32 cellular contexts compared by ENCODE assay signal in the genomic region with DNA sequence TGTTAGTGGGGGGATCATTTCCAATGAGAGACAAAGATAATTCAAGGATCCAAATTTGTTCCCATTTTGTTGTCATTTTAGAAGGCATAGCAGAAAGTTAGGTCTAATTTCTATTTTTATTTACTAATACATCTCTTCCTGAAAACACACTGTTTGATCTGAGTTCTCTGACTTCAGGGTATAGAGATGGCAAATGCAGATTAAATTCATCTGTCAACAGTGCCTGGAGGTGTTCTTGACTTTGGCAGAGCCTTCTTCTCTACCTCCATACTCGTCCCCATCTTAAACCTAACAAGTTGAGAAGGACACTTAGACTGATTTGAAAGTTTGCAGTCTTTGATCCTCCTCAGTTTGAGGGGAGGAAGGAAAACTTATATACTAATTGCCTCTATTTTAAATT.
"Had no signal": no experiment of that assay in that cellular context is flagged by ENCODE, and none has a peak within 500 bp of the region (broad histone marks: within the 10 kb centered on the region; RNA-seq: fewer than 3 reads in every experiment).

No MANE protein-coding gene starts in this region.

- H3K27ac ChIP-seq: adrenal gland, body of pancreas, brain microvascular endothelial cell, breast epithelium, VCaP had no signal

- H3K4me1 ChIP-seq: adrenal gland, body of pancreas, breast epithelium had no signal

- H3K27ac Mint-ChIP-seq: activated B cell treated with CpG ODN at 0.5 μM for 24 hours; activated CD4-positive, alpha-beta memory T cell treated with anti-CD3 and anti-CD28 coated beads for 36 hours; activated CD4-positive, alpha-beta T cell treated with anti-CD3 and anti-CD28 coated beads, Interleukin-2, amount 10 ng/mL, durations not matched to agents 24 days and 14 days; activated CD8-positive, alpha-beta memory T cell treated with anti-CD3 and anti-CD28 coated beads, Interleukin-2, amount 10 ng/mL, durations not matched to agents 7 days and 5 days; activated CD8-positive, alpha-beta T cell treated with anti-CD3 and anti-CD28 coated beads, Interleukin-2, amount 10 ng/mL, durations not matched to agents 7 days and 5 days; activated naive CD4-positive, alpha-beta T cell treated with anti-CD3 and anti-CD28 coated beads for 36 hours; activated naive CD4-positive, alpha-beta T cell treated with anti-CD3 and anti-CD28 coated beads, Interleukin-2, amount 50 U/mL, for 72 hours; activated naive CD8-positive, alpha-beta T cell treated with anti-CD3 and anti-CD28 coated beads for 36 hours; activated T-cell treated with anti-CD3 and anti-CD28 coated beads, Interleukin-2, amount 50 U/mL, for 72 hours; activated T-helper 1 cell treated with anti-CD3 and anti-CD28 coated beads, Interleukin-12 subunit alpha, Interleukin-12 subunit beta, Interleukin-2, Interleukin-4 antibody, amounts not matched to agents 30 ng/mL and 10 ng/mL and 1 ng/mL, durations not matched to agents 14 hours and 24 hours and 36 hours; activated T-helper 17 cell treated with anti-CD3 and anti-CD28 coated beads, Interleukin-2, amount 50 U/mL, for 72 hours; T-helper 17 cell had no signal

- H3K36me3 ChIP-seq: adrenal gland, brain microvascular endothelial cell, breast epithelium had no signal

- H3K4me1 Mint-ChIP-seq: activated B cell treated with CpG ODN at 0.5 μM for 24 hours; activated CD4-positive, alpha-beta T cell treated with anti-CD3 and anti-CD28 coated beads, Interleukin-2, amount 10 ng/mL, durations not matched to agents 24 days and 14 days; activated CD8-positive, alpha-beta memory T cell treated with anti-CD3 and anti-CD28 coated beads, Interleukin-2, amount 10 ng/mL, durations not matched to agents 7 days and 5 days; activated naive CD8-positive, alpha-beta T cell treated with anti-CD3 and anti-CD28 coated beads for 36 hours; activated T-helper 17 cell treated with anti-CD3 and anti-CD28 coated beads, Interleukin-2, amount 50 U/mL, for 72 hours; T-helper 17 cell had no signal

- H3K27me3 ChIP-seq: adrenal gland, body of pancreas, brain microvascular endothelial cell, breast epithelium had no signal

- H3K9me3 Mint-ChIP-seq: activated CD4-positive, alpha-beta memory T cell treated with anti-CD3 and anti-CD28 coated beads for 36 hours; activated CD4-positive, alpha-beta T cell treated with anti-CD3 and anti-CD28 coated beads, Interleukin-2, amount 10 ng/mL, durations not matched to agents 24 days and 14 days; activated naive CD4-positive, alpha-beta T cell treated with anti-CD3 and anti-CD28 coated beads for 36 hours; activated naive CD8-positive, alpha-beta T cell treated with anti-CD3 and anti-CD28 coated beads for 36 hours; activated T-cell treated with anti-CD3 and anti-CD28 coated beads, Interleukin-2, amount 50 U/mL, for 72 hours; activated T-helper 1 cell treated with anti-CD3 and anti-CD28 coated beads, Interleukin-12 subunit alpha, Interleukin-12 subunit beta, Interleukin-2, Interleukin-4 antibody, amounts not matched to agents 30 ng/mL and 10 ng/mL and 1 ng/mL, durations not matched to agents 14 hours and 24 hours and 36 hours; activated T-helper 17 cell treated with anti-CD3 and anti-CD28 coated beads, Interleukin-2, amount 50 U/mL, for 72 hours had no signal

- H3K4me3 ChIP-seq: adrenal gland, body of pancreas, breast epithelium had no signal

- DNase-seq: activated B cell treated with CpG ODN at 0.5 μM for 24 hours; activated CD4-positive, alpha-beta memory T cell treated with anti-CD3 and anti-CD28 coated beads for 36 hours; activated CD4-positive, alpha-beta T cell treated with anti-CD3 and anti-CD28 coated beads for 4 hours; activated CD4-positive, alpha-beta T cell treated with anti-CD3 and anti-CD28 coated beads, Interleukin-2, amount 10 ng/mL, durations not matched to agents 24 days and 14 days; activated CD4-positive, alpha-beta T cell treated with anti-CD3 and anti-CD28 coated beads, Interleukin-2, amount 50 U/mL, for 1 hour; activated CD4-positive, alpha-beta T cell treated with anti-CD3 and anti-CD28 coated beads, Interleukin-2, amount 50 U/mL, for 4 hours; activated CD4-positive, CD25-positive, alpha-beta regulatory T cell treated with anti-CD3 and anti-CD28 coated beads, Interleukin-2, amount 50 U/mL, for 72 hours; activated CD8-positive, alpha-beta memory T cell treated with anti-CD3 and anti-CD28 coated beads for 24 hours; activated CD8-positive, alpha-beta memory T cell treated with anti-CD3 and anti-CD28 coated beads, Interleukin-2, amount 10 ng/mL, durations not matched to agents 7 days and 5 days; activated CD8-positive, alpha-beta memory T cell treated with anti-CD3 and anti-CD28 coated beads, Interleukin-2, amount 50 U/mL, for 48 hours; activated CD8-positive, alpha-beta T cell treated with anti-CD3 and anti-CD28 coated beads, Interleukin-2, amount 10 ng/mL, durations not matched to agents 7 days and 5 days; activated effector memory CD4-positive, alpha-beta T cell treated with anti-CD3 and anti-CD28 coated beads, Interleukin-2, amount 50 U/mL, for 16 hours; activated gamma-delta T cell treated with Interleukin-2 at 50 U/mL for 16 hours; activated naive CD4-positive, alpha-beta T cell; activated naive CD4-positive, alpha-beta T cell treated with anti-CD3 and anti-CD28 coated beads for 36 hours; activated naive CD4-positive, alpha-beta T cell treated with anti-CD3 and anti-CD28 coated beads, Interleukin-2, amount 50 U/mL, for 16 hours; activated naive CD8-positive, alpha-beta T cell treated with anti-CD3 and anti-CD28 coated beads for 36 hours; activated T-cell treated with anti-CD3 and anti-CD28 coated beads, Interleukin-2, amount 50 U/mL, for 4 hours; activated T-cell treated with anti-CD3 and anti-CD28 coated beads, Interleukin-2, amount 50 U/mL, for 72 hours; adrenal gland; amniotic stem cell; aorta; body of pancreas; brain microvascular endothelial cell; central memory CD4-positive, alpha-beta T cell; T-helper 17 cell; T1000 had no signal

- ATAC-seq: activated CD8-positive, alpha-beta memory T cell treated with anti-CD3 and anti-CD28 coated beads, Interleukin-2, amount 10 ng/mL, durations not matched to agents 7 days and 5 days; activated CD8-positive, alpha-beta T cell treated with anti-CD3 and anti-CD28 coated beads, Interleukin-2, amount 10 ng/mL, durations not matched to agents 7 days and 5 days; activated naive CD4-positive, alpha-beta T cell treated with anti-CD3 and anti-CD28 coated beads, Interleukin-2, amount 50 U/mL, for 72 hours; activated T-cell treated with anti-CD3 and anti-CD28 coated beads, Interleukin-2, amount 50 U/mL, for 4 hours; activated T-cell treated with anti-CD3 and anti-CD28 coated beads, Interleukin-2, amount 50 U/mL, for 72 hours; activated T-helper 17 cell treated with anti-CD3 and anti-CD28 coated beads, Interleukin-2, amount 50 U/mL, for 72 hours; body of pancreas; T-helper 17 cell had no signal

- H3K9me3 ChIP-seq: adrenal gland, body of pancreas, breast epithelium had no signal

- H3K4me3 Mint-ChIP-seq: activated B cell treated with CpG ODN at 0.5 μM for 24 hours; activated CD4-positive, alpha-beta memory T cell treated with anti-CD3 and anti-CD28 coated beads for 36 hours; activated CD4-positive, alpha-beta T cell treated with anti-CD3 and anti-CD28 coated beads, Interleukin-2, amount 10 ng/mL, durations not matched to agents 24 days and 14 days; activated CD8-positive, alpha-beta memory T cell treated with anti-CD3 and anti-CD28 coated beads, Interleukin-2, amount 10 ng/mL, durations not matched to agents 7 days and 5 days; activated CD8-positive, alpha-beta T cell treated with anti-CD3 and anti-CD28 coated beads, Interleukin-2, amount 10 ng/mL, durations not matched to agents 7 days and 5 days; activated naive CD4-positive, alpha-beta T cell treated with anti-CD3 and anti-CD28 coated beads for 36 hours; activated naive CD8-positive, alpha-beta T cell treated with anti-CD3 and anti-CD28 coated beads for 36 hours; activated T-cell treated with anti-CD3 and anti-CD28 coated beads, Interleukin-2, amount 50 U/mL, for 4 hours; activated T-cell treated with anti-CD3 and anti-CD28 coated beads, Interleukin-2, amount 50 U/mL, for 72 hours; activated T-helper 1 cell treated with anti-CD3 and anti-CD28 coated beads, Interleukin-12 subunit alpha, Interleukin-12 subunit beta, Interleukin-2, Interleukin-4 antibody, amounts not matched to agents 30 ng/mL and 10 ng/mL and 1 ng/mL, durations not matched to agents 14 hours and 24 hours and 36 hours; activated T-helper 17 cell treated with anti-CD3 and anti-CD28 coated beads, Interleukin-2, amount 50 U/mL, for 72 hours; T-helper 17 cell had no signal

- H3K36me3 Mint-ChIP-seq: activated CD4-positive, alpha-beta memory T cell treated with anti-CD3 and anti-CD28 coated beads for 36 hours; activated CD8-positive, alpha-beta memory T cell treated with anti-CD3 and anti-CD28 coated beads, Interleukin-2, amount 10 ng/mL, durations not matched to agents 7 days and 5 days; activated naive CD4-positive, alpha-beta T cell treated with anti-CD3 and anti-CD28 coated beads, Interleukin-2, amount 50 U/mL, for 72 hours; activated naive CD8-positive, alpha-beta T cell treated with anti-CD3 and anti-CD28 coated beads for 36 hours had no signal

- H3K27me3 Mint-ChIP-seq: activated B cell treated with CpG ODN at 0.5 μM for 24 hours; activated CD4-positive, alpha-beta memory T cell treated with anti-CD3 and anti-CD28 coated beads for 36 hours; activated CD4-positive, alpha-beta T cell treated with anti-CD3 and anti-CD28 coated beads, Interleukin-2, amount 10 ng/mL, durations not matched to agents 24 days and 14 days; activated CD8-positive, alpha-beta memory T cell treated with anti-CD3 and anti-CD28 coated beads, Interleukin-2, amount 10 ng/mL, durations not matched to agents 7 days and 5 days; activated naive CD8-positive, alpha-beta T cell treated with anti-CD3 and anti-CD28 coated beads for 36 hours; activated T-helper 17 cell treated with anti-CD3 and anti-CD28 coated beads, Interleukin-2, amount 50 U/mL, for 72 hours; T-helper 17 cell had no signal
